ENCODE assay signal across 1 cellular context in genomic region chr5:5420251-5420650, GRCh38.
TF ChIP-seq lines count a peak whose summit lies in the region.

No MANE protein-coding gene starts in this region.

TF ChIP-seq in HepG2, 621 proteins besides CTCF, POLR2A, EP300 and RAD21:
- peak; percentile 34; the same call in 1 of the 2 replicates for TF ChIP-seq FOXA3 (CRISPR knock-in tag; IDR thresholded peaks at IDR 0.05)
- TF ChIP-seq ZNF850 (CRISPR knock-in tag; conservative IDR thresholded peaks at IDR 0.05), result no peak
- TF ChIP-seq, protein P1, sequence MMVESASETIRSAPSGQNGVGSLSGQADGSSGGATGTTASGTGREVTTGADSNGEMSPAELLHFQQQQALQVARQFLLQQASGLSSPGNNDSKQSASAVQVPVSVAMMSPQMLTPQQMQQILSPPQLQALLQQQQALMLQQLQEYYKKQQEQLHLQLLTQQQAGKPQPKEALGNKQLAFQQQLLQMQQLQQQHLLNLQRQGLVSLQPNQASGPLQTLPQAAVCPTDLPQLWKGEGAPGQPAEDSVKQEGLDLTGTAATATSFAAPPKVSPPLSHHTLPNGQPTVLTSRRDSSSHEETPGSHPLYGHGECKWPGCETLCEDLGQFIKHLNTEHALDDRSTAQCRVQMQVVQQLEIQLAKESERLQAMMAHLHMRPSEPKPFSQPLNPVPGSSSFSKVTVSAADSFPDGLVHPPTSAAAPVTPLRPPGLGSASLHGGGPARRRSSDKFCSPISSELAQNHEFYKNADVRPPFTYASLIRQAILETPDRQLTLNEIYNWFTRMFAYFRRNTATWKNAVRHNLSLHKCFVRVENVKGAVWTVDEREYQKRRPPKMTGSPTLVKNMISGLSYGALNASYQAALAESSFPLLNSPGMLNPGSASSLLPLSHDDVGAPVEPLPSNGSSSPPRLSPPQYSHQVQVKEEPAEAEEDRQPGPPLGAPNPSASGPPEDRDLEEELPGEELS (CRISPR knock-in tag; IDR thresholded peaks at IDR 0.05), result 0 out of 2 replicates have a peak, but pooled peaks have one; percentile 17
